Comparison of ENCODE assay signal across 10 cellular contexts in the genomic region with DNA sequence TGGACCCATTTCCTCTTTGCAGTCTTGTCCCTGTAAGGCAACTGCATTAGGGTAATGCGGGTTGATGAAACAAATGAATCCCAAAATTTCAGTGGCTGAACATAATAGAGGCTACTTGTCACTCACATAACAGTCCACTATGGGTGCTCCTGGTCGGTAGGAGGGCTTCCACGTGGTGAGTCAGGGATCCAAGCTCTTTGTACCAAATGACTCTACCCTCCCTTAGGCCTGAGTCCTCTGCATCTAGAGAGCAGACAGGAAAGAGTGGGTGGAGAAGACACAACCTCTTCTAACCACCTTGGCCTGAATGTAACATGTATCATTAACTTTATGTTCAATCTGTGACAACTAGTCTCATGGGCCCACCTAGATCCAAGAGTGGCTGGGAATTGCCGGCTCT.
DNase-seq lines count a peak whose midpoint lies in the region; ATAC-seq, FAIRE-seq and TF ChIP-seq lines count a peak whose summit lies in the region.
"Had no signal": no experiment of that assay in that cellular context is flagged by ENCODE, and none has a peak within 500 bp of the region (broad histone marks: within the 10 kb centered on the region; RNA-seq: fewer than 3 reads in every experiment).

No MANE protein-coding gene starts in this region.

- peak overlapping the region; percentile 3 to 93 (median 80) for H3K27ac ChIP-seq in heart left ventricle
- peak overlapping the region; percentile 2 for H3K27ac ChIP-seq in suprapubic skin

- H3K4me1 ChIP-seq in heart left ventricle (peaks cover 6 to 84% (median 68%) of the 10 kb centered on the region in 12 donors), suprapubic skin (peaks cover 60% of the 10 kb centered on the region)

- H3K27me3 ChIP-seq in heart left ventricle (no peaks in the 10 kb centered on the region), bronchial epithelial cell (ENCODE audit: control insufficient read depth, insufficient read depth, low read length) (no peaks in the 10 kb centered on the region), suprapubic skin (no peaks in the 10 kb centered on the region)

- H3K4me3 ChIP-seq in heart left ventricle (no peak overlapping the region), bronchial epithelial cell (ENCODE audit: low read depth, low read length) (no peak overlapping the region), suprapubic skin (no peak overlapping the region)

- ATAC-seq in heart left ventricle (no peak), Right ventricle myocardium inferior (no peak), HG02981 (IDR thresholded peaks at IDR 0.05; ENCODE audit: unreplicated experiment) (peak; percentile 71)

- DNase-seq in heart left ventricle (no peak), Right ventricle myocardium inferior (ENCODE audit: missing footprints) (no peak), bronchial epithelial cell (ENCODE audit: low read depth) (peak; percentile 44), suprapubic skin (ENCODE audit: low spot score in 2 of 2) (peak in 1 of 2 donors; percentile 30), DMS114 treated with DMSO at 0.1 percent for 48 hours (lab: John Stamatoyannopoulos, UW; ENCODE audit: unreplicated experiment) (no peak), NCI-H2227 treated with DMSO at 0.1 percent for 48 hours (lab: John Stamatoyannopoulos, UW) (no peak), EL (no peak)
- DNase-seq: activated naive CD4-positive, alpha-beta T cell treated with Interleukin-2 at 50 U/mL for 16 hours; NCI-H446 had no signal

- TF ChIP-seq POLR2A in heart left ventricle (IDR thresholded peaks at IDR 0.05): no peak
- TF ChIP-seq POLR2A in suprapubic skin (IDR thresholded peaks at IDR 0.05): no peak

- H3K36me3 ChIP-seq in heart left ventricle (no peaks in the 10 kb centered on the region), bronchial epithelial cell (ENCODE audit: control insufficient read depth, insufficient read depth, low read length) (no peaks in the 10 kb centered on the region), suprapubic skin (no peaks in the 10 kb centered on the region)

- no peak for TF ChIP-seq CTCF in heart left ventricle (IDR thresholded peaks at IDR 0.05)
- TF ChIP-seq CTCF in bronchial epithelial cell (IDR thresholded peaks at IDR 0.05; ENCODE audit: insufficient read depth, low read length, severe bottlenecking): no peak
- TF ChIP-seq CTCF in suprapubic skin (IDR thresholded peaks at IDR 0.05): no peak

- intact Hi-C loops in heart left ventricle (cut with DNase I): loop anchor here in 3 of 10 donors (5.0 to 10.0 kb wide), 2 partner anchors 46 to 49 kb away; no protein-coding TSS in a partner anchor
- intact Hi-C loops in Right ventricle myocardium inferior (cut with DNase I): no loop called here

- FAIRE-seq in bronchial epithelial cell (lab: Jason Lieb, UNC): no peak

- H3K9me3 ChIP-seq in heart left ventricle (no peaks in the 10 kb centered on the region), suprapubic skin (no peaks in the 10 kb centered on the region)

- WGBS in heart left ventricle, 4 donors: 77 to 90% (median 81%) methylated on average over 4 of the region's 4 CpGs
- WGBS in suprapubic skin: 79% methylated on average over 4 of the region's 4 CpGs

- no peak for TF ChIP-seq EP300 in suprapubic skin (IDR thresholded peaks at IDR 0.05)
